ENCODE assay signal across 38 cellular contexts in the genomic region with DNA sequence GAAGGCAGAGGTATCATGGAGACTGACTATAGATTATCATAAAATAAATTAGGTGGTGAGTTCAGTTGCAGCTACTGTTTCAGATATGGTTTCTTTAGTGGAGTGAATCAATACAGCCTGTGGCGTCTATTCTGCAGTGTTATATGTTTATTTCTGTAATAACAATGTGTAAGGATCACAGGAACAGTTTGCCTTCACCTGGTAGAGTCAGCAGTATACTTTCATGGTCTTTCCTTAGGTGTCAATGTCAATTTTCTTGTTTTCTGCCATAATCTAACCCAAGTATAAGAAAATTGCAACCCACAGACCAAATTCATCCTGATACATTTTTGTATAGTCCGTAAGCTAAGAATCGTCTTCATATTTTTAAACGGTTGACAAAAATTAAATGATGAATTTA.
"Had no signal": no experiment of that assay in that cellular context is flagged by ENCODE, and none has a peak within 500 bp of the region (broad histone marks: within the 10 kb centered on the region; RNA-seq: fewer than 3 reads in every experiment).

No MANE protein-coding gene starts in this region.

- H3K27me3 Mint-ChIP-seq: activated naive CD4-positive, alpha-beta T cell treated with anti-CD3 and anti-CD28 coated beads, Interleukin-2, amount 10 ng/mL, durations not matched to agents 7 days and 5 days; activated naive CD8-positive, alpha-beta T cell treated with anti-CD3 and anti-CD28 coated beads for 36 hours; activated naive CD8-positive, alpha-beta T cell treated with anti-CD3 and anti-CD28 coated beads, Interleukin-2, amount 50 U/mL, for 24 hours; activated T-cell treated with anti-CD3 and anti-CD28 coated beads, Interleukin-2, amount 50 U/mL, for 24 hours; activated T-helper 17 cell treated with anti-CD3 and anti-CD28 coated beads, Interleukin-2, amount 50 U/mL, for 72 hours; brain; central memory CD8-positive, alpha-beta T cell had no signal

- FAIRE-seq: astrocyte, bronchial epithelial cell had no signal

- H3K4me3 Mint-ChIP-seq: activated naive CD4-positive, alpha-beta T cell treated with anti-CD3 and anti-CD28 coated beads for 36 hours; activated naive CD4-positive, alpha-beta T cell treated with anti-CD3 and anti-CD28 coated beads, Interleukin-2, amount 10 ng/mL, durations not matched to agents 7 days and 5 days; activated naive CD4-positive, alpha-beta T cell treated with anti-CD3 and anti-CD28 coated beads, Interleukin-2, amount 50 U/mL, for 24 hours; activated naive CD8-positive, alpha-beta T cell; activated naive CD8-positive, alpha-beta T cell treated with anti-CD3 and anti-CD28 coated beads for 36 hours; activated naive CD8-positive, alpha-beta T cell treated with anti-CD3 and anti-CD28 coated beads, Interleukin-2, amount 10 ng/mL, durations not matched to agents 7 days and 5 days; activated naive CD8-positive, alpha-beta T cell treated with anti-CD3 and anti-CD28 coated beads, Interleukin-2, amount 50 U/mL, for 24 hours; activated T-cell treated with anti-CD3 and anti-CD28 coated beads, Interleukin-2, amount 50 U/mL, for 24 hours; activated T-cell treated with anti-CD3 and anti-CD28 coated beads, Interleukin-2, amount 50 U/mL, for 72 hours; activated T-helper 1 cell treated with anti-CD3 and anti-CD28 coated beads, Interleukin-12 subunit alpha, Interleukin-12 subunit beta, Interleukin-2, Interleukin-4 antibody, amounts not matched to agents 30 ng/mL and 10 ng/mL and 1 ng/mL, durations not matched to agents 14 hours and 24 hours and 36 hours; activated T-helper 17 cell treated with anti-CD3 and anti-CD28 coated beads, Interleukin-2, amount 50 U/mL, for 72 hours; brain; central memory CD8-positive, alpha-beta T cell had no signal

- H3K4me1 ChIP-seq: adrenal gland, ascending aorta, body of pancreas, breast epithelium had no signal

- H3K36me3 ChIP-seq: adrenal gland, ascending aorta, brain microvascular endothelial cell, breast epithelium, cardiac muscle cell had no signal

- DNase-seq: activated effector memory CD4-positive, alpha-beta T cell treated with anti-CD3 and anti-CD28 coated beads, Interleukin-2, amount 50 U/mL, for 16 hours; activated effector memory CD4-positive, alpha-beta T cell treated with Interleukin-2 at 50 U/mL for 16 hours; activated gamma-delta T cell; activated gamma-delta T cell treated with Interleukin-2 at 50 U/mL for 16 hours; activated naive CD4-positive, alpha-beta T cell; activated naive CD4-positive, alpha-beta T cell treated with anti-CD3 and anti-CD28 coated beads for 36 hours; activated naive CD4-positive, alpha-beta T cell treated with anti-CD3 and anti-CD28 coated beads, Interleukin-2, amount 10 ng/mL, durations not matched to agents 7 days and 5 days; activated naive CD4-positive, alpha-beta T cell treated with anti-CD3 and anti-CD28 coated beads, Interleukin-2, amount 50 U/mL, for 16 hours; activated naive CD4-positive, alpha-beta T cell treated with Interleukin-2 at 50 U/mL for 16 hours; activated naive CD8-positive, alpha-beta T cell treated with anti-CD3 and anti-CD28 coated beads for 36 hours; activated naive CD8-positive, alpha-beta T cell treated with anti-CD3 and anti-CD28 coated beads, Interleukin-2, amount 10 ng/mL, durations not matched to agents 7 days and 5 days; activated naive CD8-positive, alpha-beta T cell treated with anti-CD3 and anti-CD28 coated beads, Interleukin-2, amount 50 U/mL, for 24 hours; activated T-cell treated with anti-CD3 and anti-CD28 coated beads, Interleukin-2, amount 50 U/mL, for 1 hour; activated T-cell treated with anti-CD3 and anti-CD28 coated beads, Interleukin-2, amount 50 U/mL, for 24 hours; activated T-cell treated with anti-CD3 and anti-CD28 coated beads, Interleukin-2, amount 50 U/mL, for 48 hours; activated T-cell treated with anti-CD3 and anti-CD28 coated beads, Interleukin-2, amount 50 U/mL, for 72 hours; adrenal gland; amniotic stem cell; amygdala; anterior cingulate cortex; aorta; body of pancreas; brain microvascular endothelial cell; caudate nucleus; central memory CD4-positive, alpha-beta T cell; cerebellar nuclear complex had no signal

- H3K27me3 ChIP-seq: adrenal gland, ascending aorta, body of pancreas, brain microvascular endothelial cell, breast epithelium, cardiac muscle cell had no signal

- H3K27ac ChIP-seq: adrenal gland, ascending aorta, body of pancreas, brain microvascular endothelial cell, breast epithelium, cardiac muscle cell had no signal

- H3K4me1 Mint-ChIP-seq: brain had no signal

- H3K36me3 Mint-ChIP-seq: activated naive CD4-positive, alpha-beta T cell treated with anti-CD3 and anti-CD28 coated beads, Interleukin-2, amount 10 ng/mL, durations not matched to agents 7 days and 5 days had no signal

- H3K9me3 ChIP-seq: ascending aorta, body of pancreas had no signal

- H3K4me3 ChIP-seq: adrenal gland, ascending aorta, body of pancreas, breast epithelium, cardiac muscle cell had no signal

- ATAC-seq: activated naive CD4-positive, alpha-beta T cell treated with anti-CD3 and anti-CD28 coated beads, Interleukin-2, amount 50 U/mL, for 72 hours; activated naive CD8-positive, alpha-beta T cell treated with anti-CD3 and anti-CD28 coated beads, Interleukin-2, amount 50 U/mL, for 24 hours; activated T-cell treated with anti-CD3 and anti-CD28 coated beads, Interleukin-2, amount 50 U/mL, for 72 hours; activated T-helper 17 cell treated with anti-CD3 and anti-CD28 coated beads, Interleukin-2, amount 50 U/mL, for 72 hours; body of pancreas had no signal
